8 cellular contexts compared by ENCODE assay signal in the genomic region with DNA sequence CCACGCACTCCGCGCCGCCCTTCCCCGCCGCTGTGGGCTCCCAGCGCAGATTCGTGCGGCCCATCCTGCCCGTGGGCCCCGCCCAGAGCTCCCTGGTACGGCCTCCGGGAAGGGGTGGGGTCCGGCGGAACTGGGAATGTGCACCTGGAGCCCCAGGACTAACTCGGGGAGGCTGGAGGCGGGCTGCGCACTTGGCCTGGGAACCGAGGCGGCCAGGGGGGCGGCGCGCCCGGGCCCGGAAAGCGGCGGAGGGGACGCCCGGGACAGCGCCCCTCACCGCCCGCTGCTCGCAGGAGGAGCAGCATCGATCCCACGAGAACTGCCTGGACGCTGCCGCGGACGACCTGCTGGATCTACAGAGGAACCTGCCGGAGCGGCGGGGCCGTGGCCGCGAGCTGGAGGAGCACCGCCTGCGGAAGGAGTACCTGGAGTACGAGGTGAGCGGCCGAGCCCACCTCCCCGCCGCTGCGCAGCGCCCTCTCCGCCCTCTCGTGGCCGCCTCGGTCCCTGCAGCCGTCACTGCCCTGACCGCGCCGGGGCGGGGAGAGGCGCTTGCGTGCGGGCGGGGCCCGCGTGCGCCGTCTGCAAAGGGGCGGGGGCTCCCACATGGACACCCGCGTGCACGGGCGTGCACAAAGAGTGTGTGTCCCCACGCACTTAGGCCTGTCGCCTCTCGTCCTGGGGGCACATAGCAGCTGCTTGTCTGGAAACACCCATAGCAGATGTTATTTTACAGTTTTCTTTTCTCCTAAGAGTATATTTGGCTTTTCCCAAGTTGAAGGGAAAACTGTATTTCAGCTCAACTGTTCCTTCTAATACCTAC. TPM values are rescaled to one million over a fixed set of nuclear protein-coding genes. Genes with fewer than 3 reads are reported as not detected.
DNase-seq lines count a peak whose midpoint lies in the region; ATAC-seq, FAIRE-seq and TF ChIP-seq lines count a peak whose summit lies in the region.

No MANE protein-coding gene starts in this region.

- H2AFZ ChIP-seq in endothelial cell of umbilical vein (ENCODE audit: low read depth, low read length), result peak overlapping the region; percentile 99

- POLR2A ChIA-PET in endothelial cell of umbilical vein (lab: Charles Lee), result interaction anchor here (0.6 kb wide), 1 partner anchor 14 kb away, joined by 5 read pairs; no protein-coding TSS in a partner anchor

- no peaks in the 10 kb centered on the region for H3K79me2 ChIP-seq in endothelial cell of umbilical vein (ENCODE audit: control insufficient read depth, insufficient read depth, low read length)

- peak; percentile 89 to 91 for TF ChIP-seq CTCF in endothelial cell of umbilical vein (IDR thresholded peaks at IDR 0.05; ENCODE audit: extremely low read depth in 1 of 2, insufficient read depth in 1 of 2, low read depth in 1 of 2, low read length in 2 of 2)

- no peaks in the 10 kb centered on the region for H3K9me3 ChIP-seq in endothelial cell of umbilical vein (replicated peaks; ENCODE audit: control insufficient read depth, insufficient read depth, low read length)

- peak overlapping the region; percentile 37 to 57 (median 55) for H3K4me3 ChIP-seq in endothelial cell of umbilical vein (replicated peaks in 1 of 3; ENCODE audit: insufficient read depth in 1 of 3, low read depth in 1 of 3, low read length in 3 of 3)

- peak; percentile 87 for FAIRE-seq in endothelial cell of umbilical vein (lab: Jason Lieb, UNC)

- CTCF ChIA-PET in endothelial cell of umbilical vein (lab: Charles Lee), result interaction anchor here (0.6 to 20.2 kb wide), 42 partner anchors 8 to 191 kb away, joined by 3 to 310 read pairs (median 6); a partner anchor contains a TSS

- H3K9ac ChIP-seq in endothelial cell of umbilical vein (replicated peaks; ENCODE audit: extremely low read depth, insufficient read depth, low read length), result peak overlapping the region; percentile 30

- DNase-seq in NCI-H748 (lab: John Stamatoyannopoulos, UW; ENCODE audit: unreplicated experiment) (peak; percentile 85), activated T-cell treated with anti-CD3 and anti-CD28 coated beads for 1 hour (ENCODE audit: low read depth) (peak; percentile 74), endothelial cell of umbilical vein (ENCODE audit: low read depth, low spot score) (peak; percentile 62), midbrain (lab: John Stamatoyannopoulos, UW) (peak; percentile 84), SIG-M5 treated with dmso at 0.1 percent for 504 hours (lab: John Stamatoyannopoulos, UW; ENCODE audit: unreplicated experiment) (no peak)
- DNase-seq in stimulated activated CD8-positive, alpha-beta memory T cell treated with anti-CD3 and anti-CD28 coated beads, Interleukin-15, amount 100 ng/mL, for 48 hours (ENCODE audit: low read depth in 2 of 2), result peak; percentile 70 to 73

- no peaks in the 10 kb centered on the region for H4K20me1 ChIP-seq in endothelial cell of umbilical vein (replicated peaks; ENCODE audit: control insufficient read depth, extremely low read depth, insufficient read depth, low read length)

- no peak for TF ChIP-seq POLR2A in endothelial cell of umbilical vein (IDR thresholded peaks at IDR 0.05; ENCODE audit: low read depth, low read length)

- intact Hi-C loops in endothelial cell of umbilical vein (cut with micrococcal nuclease), result loop anchor here (1.0 to 2.0 kb wide), 4 partner anchors 36 to 119 kb away; no protein-coding TSS in a partner anchor

- BruUV-seq in endothelial cell of umbilical vein (replicated peaks; lab: Mats Ljungman, UMichigan), result no TSS peak

- peaks cover 0 to 1% of the 10 kb centered on the region in 2 experiments for H3K27me3 ChIP-seq in endothelial cell of umbilical vein (ENCODE audit: control insufficient read depth in 2 of 2, insufficient read depth in 2 of 2, low read length in 2 of 2)

- peaks cover 6% of the 10 kb centered on the region for H3K4me1 ChIP-seq in endothelial cell of umbilical vein (ENCODE audit: control insufficient read depth, extremely low read depth, insufficient read depth, low read length)

- dilution Hi-C loops in endothelial cell of umbilical vein (cut with MboI; ENCODE audit: extremely low pct_ligation_motif_present, low sequenced_read_pairs), result no loop called here

- ATAC-seq in GM18511 (IDR thresholded peaks at IDR 0.05; ENCODE audit: unreplicated experiment) (peak; percentile 64), HG03066 (IDR thresholded peaks at IDR 0.05; ENCODE audit: low read depth, unreplicated experiment) (peak; percentile 48)

- H3K27ac ChIP-seq in endothelial cell of umbilical vein (ENCODE audit: insufficient read depth, low read depth, low read length), result no peak overlapping the region

- no peaks in the 10 kb centered on the region for H3K9me1 ChIP-seq in endothelial cell of umbilical vein (replicated peaks; ENCODE audit: control insufficient read depth, extremely low read depth, insufficient read depth, low read length)

- H3K36me3 ChIP-seq in endothelial cell of umbilical vein (ENCODE audit: control insufficient read depth in 2 of 2, extremely low read depth in 1 of 2, insufficient read depth in 2 of 2, low read length in 2 of 2), result no peaks in the 10 kb centered on the region

- H3K4me2 ChIP-seq in endothelial cell of umbilical vein (ENCODE audit: insufficient read depth, low read length), result peak overlapping the region; percentile 85

TF ChIP-seq in endothelial cell of umbilical vein, 7 proteins besides CTCF, POLR2A, EP300 and RAD21:
- TF ChIP-seq EZH2 (IDR thresholded peaks at IDR 0.05; ENCODE audit: borderline replicate concordance, low read depth, low read length, severe bottlenecking) (no peak), MYC (IDR thresholded peaks at IDR 0.05; ENCODE audit: low read depth, low read length) (peak; percentile 15), POLR2AphosphoS5 (IDR thresholded peaks at IDR 0.05; ENCODE audit: insufficient read depth, low read depth, low read length) (peak; percentile 34), FOS (IDR thresholded peaks at IDR 0.05; ENCODE audit: borderline replicate concordance, insufficient read depth, low read length) (no peak), GATA2 (IDR thresholded peaks at IDR 0.05; ENCODE audit: insufficient read depth, insufficient read length, low read depth, low read length) (no peak)

RNA-seq across cellular contexts. Expression of a gene that starts 25.2 kb away (rescaled TPM):
- 0.09 and 0.24 TPM in 2 replicates for total RNA-seq in endothelial cell of umbilical vein
- polyA plus RNA-seq in endothelial cell of umbilical vein, result 0.01 TPM in 1 of 2 replicates, not detected in the other
- 0.04 and 0.08 TPM in 2 replicates for polyA plus RNA-seq in endothelial cell of umbilical vein (2011; cell fraction: cytosol; rRNA removed)
- 0.04 and 0.07 TPM in 2 replicates for polyA plus RNA-seq in endothelial cell of umbilical vein (2011; cell fraction: nucleus; rRNA removed)
- 0.04 and 0.05 TPM in 2 replicates for polyA plus RNA-seq in endothelial cell of umbilical vein (2012)
- polyA minus RNA-seq in endothelial cell of umbilical vein, result 0.74 TPM in 1 of 2 replicates, not detected in the other
- polyA minus RNA-seq in endothelial cell of umbilical vein (2011; cell fraction: cytosol; rRNA and poly(A)+ RNA removed), result 1.7 TPM
- polyA minus RNA-seq in endothelial cell of umbilical vein (2011; cell fraction: nucleus; rRNA and poly(A)+ RNA removed), result 0.14 TPM in 1 of 2 replicates, not detected in the other
